ENCODE assay signal across 9 cellular contexts in genomic region chr2:33529771-33530481, GRCh38. TPM values are rescaled to one million over a fixed set of nuclear protein-coding genes. Genes with fewer than 3 reads are reported as not detected.
A peak's percentile ranks its signal among the peaks of the same experiment; 100 is the strongest.
DNase-seq lines count a peak whose midpoint lies in the region; ATAC-seq, FAIRE-seq and TF ChIP-seq lines count a peak whose summit lies in the region.
"Had no signal": no experiment of that assay in that cellular context is flagged by ENCODE, and none has a peak within 500 bp of the region (broad histone marks: within the 10 kb centered on the region; RNA-seq: fewer than 3 reads in every experiment).

No MANE protein-coding gene starts in this region.

- DNase-seq in astrocyte (ENCODE audit: low read depth) (peak; percentile 99), WTC11 (ENCODE audit: low spot score) (no peak), NCI-H1092 (lab: John Stamatoyannopoulos, UW) (no peak), globus pallidus (ENCODE audit: low spot score) (no peak)
- no peak for DNase-seq in activated CD4-positive, alpha-beta T cell treated with anti-CD3 and anti-CD28 coated beads for 4 hours
- DNase-seq: activated naive CD4-positive, alpha-beta T cell treated with anti-CD3 and anti-CD28 coated beads, Interleukin-2, amount 50 U/mL, for 16 hours had no signal

- H3K9me3 Mint-ChIP-seq in astrocyte (ENCODE audit: unreplicated experiment): peaks cover 3% of the 10 kb centered on the region
- no peaks in the 10 kb centered on the region for H3K9me3 Mint-ChIP-seq in WTC11

- H3K4me1 ChIP-seq in astrocyte (ENCODE audit: insufficient read depth, low read length) (peaks cover 11% of the 10 kb centered on the region), neuron (ENCODE audit: insufficient read depth, low read length) (no peaks in the 10 kb centered on the region)

- no peaks in the 10 kb centered on the region for H3K27me3 Mint-ChIP-seq in astrocyte (ENCODE audit: low read depth, unreplicated experiment)
- H3K27me3 Mint-ChIP-seq in WTC11 (ENCODE audit: low read depth): no peaks in the 10 kb centered on the region

- H3K27me3 ChIP-seq in astrocyte (ENCODE audit: insufficient read depth, low read length) (no peaks in the 10 kb centered on the region), neuron (ENCODE audit: insufficient read depth, low read length) (no peaks in the 10 kb centered on the region)

- CTCF ChIA-PET in WTC11 (lab: Charles Lee): no interaction called here

- H3K79me2 ChIP-seq in astrocyte (ENCODE audit: insufficient read depth, low read length): no peaks in the 10 kb centered on the region

- H3K4me3 Mint-ChIP-seq in astrocyte (ENCODE audit: unreplicated experiment) (peak overlapping the region; percentile 40), WTC11 (no peak overlapping the region)

- peak overlapping the region; percentile 78 for H3K27ac ChIP-seq in astrocyte (ENCODE audit: low read depth, low read length)

- peak; percentile 14 for TF ChIP-seq CTCF in astrocyte (IDR thresholded peaks at IDR 0.05; ENCODE audit: insufficient read depth, low read depth, low read length)
- no peak for TF ChIP-seq CTCF in WTC11 (IDR thresholded peaks at IDR 0.05)

- H3K4me3 ChIP-seq in astrocyte (ENCODE audit: insufficient read depth, low read depth, low read length) (no peak overlapping the region), neuron (ENCODE audit: low read length) (no peak overlapping the region)

- H3K27ac Mint-ChIP-seq in astrocyte (ENCODE audit: unreplicated experiment) (peak overlapping the region; percentile 97), WTC11 (no peak overlapping the region)

- H3K4me1 Mint-ChIP-seq in astrocyte (ENCODE audit: low read depth, unreplicated experiment) (peaks cover 22% of the 10 kb centered on the region), WTC11 (peaks cover 2% of the 10 kb centered on the region; the same call in 1 of the 2 replicates)

- peak overlapping the region; percentile 37 for H3K4me2 ChIP-seq in astrocyte (ENCODE audit: low read length)

- FAIRE-seq in astrocyte (lab: Jason Lieb, UNC): peak; percentile 84

- no peaks in the 10 kb centered on the region for H3K36me3 Mint-ChIP-seq in astrocyte (ENCODE audit: low read depth, unreplicated experiment)
- H3K36me3 Mint-ChIP-seq in WTC11: no peaks in the 10 kb centered on the region

- no peaks in the 10 kb centered on the region for H3K9me3 ChIP-seq in astrocyte (ENCODE audit: insufficient read depth, low read depth, low read length)
- no peaks in the 10 kb centered on the region for H3K9me3 ChIP-seq in neuron (ENCODE audit: low read length)

- H3K36me3 ChIP-seq in astrocyte (ENCODE audit: insufficient read depth, low read length) (no peaks in the 10 kb centered on the region), neuron (ENCODE audit: insufficient read depth, low read length) (no peaks in the 10 kb centered on the region)

- ATAC-seq in GM18498 (IDR thresholded peaks at IDR 0.05; ENCODE audit: unreplicated experiment) (peak; percentile 33), HG03280 (IDR thresholded peaks at IDR 0.05; ENCODE audit: unreplicated experiment) (peak; percentile 47), WTC11 (no peak)

- peak overlapping the region; percentile 25 for H3K9ac ChIP-seq in astrocyte (ENCODE audit: low read length)

- POLR2A ChIA-PET in WTC11 (lab: Charles Lee): no interaction called here

- peak overlapping the region; percentile 77 for H2AFZ ChIP-seq in astrocyte (ENCODE audit: low read depth, low read length)
- peak overlapping the region; percentile 31 for H2AFZ ChIP-seq in neuron (ENCODE audit: low read depth, low read length)

- H4K20me1 ChIP-seq in astrocyte (ENCODE audit: insufficient read depth, low read length): no peaks in the 10 kb centered on the region

TF ChIP-seq in WTC11, 78 proteins besides CTCF, POLR2A, EP300 and RAD21 (continues in another document):
- TF ChIP-seq CDX4 (CRISPR knock-in tag; IDR thresholded peaks at IDR 0.05; ENCODE audit: borderline replicate concordance) (no peak), TP53 (CRISPR knock-in tag; IDR thresholded peaks at IDR 0.05) (no peak), SOX15 (CRISPR knock-in tag; IDR thresholded peaks at IDR 0.05) (no peak), FOXJ3 (CRISPR knock-in tag; IDR thresholded peaks at IDR 0.05; ENCODE audit: borderline replicate concordance) (no peak), MAX (CRISPR knock-in tag; IDR thresholded peaks at IDR 0.05) (no peak), ATF6 (CRISPR knock-in tag; IDR thresholded peaks at IDR 0.05) (no peak), TEAD4 (CRISPR knock-in tag; IDR thresholded peaks at IDR 0.05) (no peak), JUN (CRISPR knock-in tag; IDR thresholded peaks at IDR 0.05) (no peak), ERG (CRISPR knock-in tag; IDR thresholded peaks at IDR 0.05) (no peak), GTF2I (CRISPR knock-in tag; conservative IDR thresholded peaks at IDR 0.05) (no peak), PRDM15 (CRISPR knock-in tag; IDR thresholded peaks at IDR 0.05) (no peak), ZBTB21 (CRISPR knock-in tag; IDR thresholded peaks at IDR 0.05; ENCODE audit: borderline replicate concordance) (no peak)

RNA-seq across cellular contexts. Expression of gene RASGRP3, which starts 53.5 kb away (rescaled TPM):
- total RNA-seq in astrocyte (2.0 and 2.8 TPM in 2 replicates), WTC11 (2021) (0.11 to 0.23 TPM (median 0.14 TPM) in 3 replicates)
